Comparison of ENCODE assay signal across 9 cellular contexts in the genomic region with DNA sequence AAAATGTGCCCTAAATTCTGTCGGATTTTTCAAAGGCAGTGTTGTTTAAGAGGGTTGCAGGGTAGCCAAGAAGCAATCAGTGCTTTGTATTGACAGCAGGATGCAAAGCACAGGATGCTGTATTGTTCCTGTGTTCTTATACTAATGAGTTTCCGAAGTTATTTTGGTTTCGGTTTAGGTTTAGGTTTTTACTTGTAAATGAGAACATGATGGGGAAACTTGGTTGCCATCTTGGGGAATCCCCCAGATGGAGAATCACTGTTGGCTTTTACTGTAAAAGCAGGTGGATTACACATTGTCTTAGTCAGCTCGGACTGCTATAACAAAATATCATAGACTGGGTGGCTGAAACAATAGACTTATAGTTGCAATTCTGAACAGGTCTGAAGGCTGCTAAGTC.
A peak's percentile ranks its signal among the peaks of the same experiment; 100 is the strongest.
DNase-seq lines count a peak whose midpoint lies in the region; ATAC-seq and TF ChIP-seq lines count a peak whose summit lies in the region.
"Had no signal": no experiment of that assay in that cellular context is flagged by ENCODE, and none has a peak within 500 bp of the region (broad histone marks: within the 10 kb centered on the region; RNA-seq: fewer than 3 reads in every experiment).

No MANE protein-coding gene starts in this region.

- no peaks in the 10 kb centered on the region for H3K27me3 ChIP-seq in gastrocnemius medialis

- in situ Hi-C loops in gastrocnemius medialis (cut with MboI; ENCODE audit: low sequenced_read_pairs in 4 of 4): no loop called here

- no peak for TF ChIP-seq POLR2A in gastrocnemius medialis (IDR thresholded peaks at IDR 0.05)

- H3K9me3 ChIP-seq in gastrocnemius medialis: no peaks in the 10 kb centered on the region

- no peak overlapping the region for H3K27ac ChIP-seq in gastrocnemius medialis

- no peak overlapping the region for H3K4me3 ChIP-seq in gastrocnemius medialis

- H3K4me1 ChIP-seq in gastrocnemius medialis: peaks cover 0 to 6% of the 10 kb centered on the region in 2 donors

- intact Hi-C loops in gastrocnemius medialis (cut with DNase I; ENCODE audit: low total_unique reads): no loop called here

- ATAC-seq in GM18873 (IDR thresholded peaks at IDR 0.05; ENCODE audit: low FRiP score, unreplicated experiment) (peak; percentile 94), GM21447 (IDR thresholded peaks at IDR 0.05; ENCODE audit: unreplicated experiment) (peak; percentile 94), HG03103 (IDR thresholded peaks at IDR 0.05; ENCODE audit: low read depth, unreplicated experiment) (peak; percentile 79), gastrocnemius medialis (no peak)

- TF ChIP-seq CTCF in gastrocnemius medialis (IDR thresholded peaks at IDR 0.05 in 4 of 5, conservative IDR thresholded peaks at IDR 0.05 in 1 of 5): no peak

- no peaks in the 10 kb centered on the region for H3K36me3 ChIP-seq in gastrocnemius medialis

- DNase-seq in dermis microvascular lymphatic vessel endothelial cell (ENCODE audit: low read depth in 2 of 2): peak; percentile 0 to 53
- DNase-seq in DMS 273 treated with DMSO at 0.1 percent for 48 hours (lab: John Stamatoyannopoulos, UW): no peak
- DNase-seq in gastrocnemius medialis: no peak
- no peak for DNase-seq in NCI-H2107 (lab: John Stamatoyannopoulos, UW)
- DNase-seq: activated gamma-delta T cell treated with Interleukin-2 at 50 U/mL for 16 hours, endodermal cell had no signal

Comparison
In these comparisons a context has a peak if more than half of its experiments do, and no peak if none do; other contexts are left out.
1. ATAC-seq: peak in GM18873 (single experiment), GM21447 (single experiment) and HG03103 (single experiment); none in gastrocnemius medialis (0 of 2).
2. DNase-seq: peak in dermis microvascular lymphatic vessel endothelial cell (2 of 2); none in DMS 273 treated with DMSO at 0.1 percent for 48 hours (single experiment), gastrocnemius medialis (0 of 2) and NCI-H2107 (single experiment).